In genomic region chr6:35359744-35360348, GRCh38 we compare ENCODE assay signal across 10 cellular contexts. TPM values are rescaled to one million over a fixed set of nuclear protein-coding genes. Genes with fewer than 3 reads are reported as not detected.
DNase-seq lines count a peak whose midpoint lies in the region; ATAC-seq and TF ChIP-seq lines count a peak whose summit lies in the region.
"Had no signal": no experiment of that assay in that cellular context is flagged by ENCODE, and none has a peak within 500 bp of the region (broad histone marks: within the 10 kb centered on the region; RNA-seq: fewer than 3 reads in every experiment).

No MANE protein-coding gene starts in this region.

- CTCF ChIA-PET in Caco-2 (lab: Charles Lee): interaction anchor here (1.0 kb wide), 1 partner anchor 55 kb away, joined by 3 read pairs; no protein-coding TSS in a partner anchor

- H3K4me3 Mint-ChIP-seq in Caco-2 (ENCODE audit: unreplicated experiment): no peak overlapping the region
- H3K4me3 Mint-ChIP-seq: T-helper 1 cell treated with Interleukin-12 subunit alpha and Interleukin-12 subunit beta and Interleukin-4 antibody, amounts not matched to agents 30 μg/mL and 1 μg/mL, for 36 hours had no signal

- TF ChIP-seq CTCF in VCaP (conservative IDR thresholded peaks at IDR 0.05): no peak
- no peak for TF ChIP-seq CTCF in Caco-2 (IDR thresholded peaks at IDR 0.05; ENCODE audit: insufficient read depth in 1 of 2, low read depth in 1 of 2, low read length in 1 of 2, severe bottlenecking in 1 of 2, unreplicated experiment in 1 of 2)

- peak overlapping the region; percentile 31 for H3K27ac ChIP-seq in VCaP
- H3K27ac ChIP-seq: HL-60 had no signal

- H3K9me3 Mint-ChIP-seq in Caco-2 (ENCODE audit: unreplicated experiment): no peaks in the 10 kb centered on the region
- H3K9me3 Mint-ChIP-seq: T-helper 1 cell treated with Interleukin-12 subunit alpha and Interleukin-12 subunit beta and Interleukin-4 antibody, amounts not matched to agents 30 μg/mL and 1 μg/mL, for 36 hours had no signal

- no peak overlapping the region for H3K4me3 ChIP-seq in Caco-2 (ENCODE audit: low read depth, low read length)

- H3K4me1 ChIP-seq in Caco-2: peaks cover 12% of the 10 kb centered on the region; the same call in 1 of the 2 replicates

- intact Hi-C loops in Right ventricle myocardium superior (cut with DNase I) (no loop called here), Caco-2 (cut with micrococcal nuclease; ENCODE audit: unreplicated experiment) (loop anchor here (1.0 to 2.0 kb wide), 3 partner anchors 42 to 55 kb away; no protein-coding TSS in a partner anchor)

- H3K36me3 ChIP-seq in Caco-2 (ENCODE audit: control insufficient read depth, insufficient read depth, low read length): no peaks in the 10 kb centered on the region

- DNase-seq in EL: peak; percentile 85
- peak; percentile 52 for DNase-seq in Right ventricle myocardium superior
- peak; percentile 73 for DNase-seq in pons (ENCODE audit: low spot score)
- no peak for DNase-seq in Caco-2
- DNase-seq in NK-92 (lab: John Stamatoyannopoulos, UW; ENCODE audit: unreplicated experiment): no peak
- no peak for DNase-seq in NCI-H2107 (lab: John Stamatoyannopoulos, UW)

- no peaks in the 10 kb centered on the region for H3K9me3 ChIP-seq in Caco-2

- peaks cover 6% of the 10 kb centered on the region for H3K36me3 Mint-ChIP-seq in Caco-2 (ENCODE audit: insufficient read depth, unreplicated experiment)

- POLR2A ChIA-PET in Caco-2 (lab: Charles Lee): no interaction called here

- H3K4me1 Mint-ChIP-seq in Caco-2 (ENCODE audit: low read depth, unreplicated experiment): peaks cover 8% of the 10 kb centered on the region

- no peak overlapping the region for H3K27ac Mint-ChIP-seq in Caco-2 (ENCODE audit: unreplicated experiment)
- H3K27ac Mint-ChIP-seq: T-helper 1 cell treated with Interleukin-12 subunit alpha and Interleukin-12 subunit beta and Interleukin-4 antibody, amounts not matched to agents 30 μg/mL and 1 μg/mL, for 36 hours had no signal

- BruUV-seq in Caco-2 (replicated peaks; lab: Mats Ljungman, UMichigan): no TSS peak

- H3K27me3 ChIP-seq in Caco-2 (replicated peaks; ENCODE audit: control insufficient read depth, insufficient read depth, low read length): no peaks in the 10 kb centered on the region

- H3K27me3 Mint-ChIP-seq in Caco-2 (ENCODE audit: insufficient read depth, unreplicated experiment): no peaks in the 10 kb centered on the region

- peak; percentile 61 for ATAC-seq in Right ventricle myocardium superior (ENCODE audit: poor library complexity)
- no peak for ATAC-seq in GM18870 (IDR thresholded peaks at IDR 0.05; ENCODE audit: unreplicated experiment)

RNA-seq across cellular contexts. Expression of gene PPARD, which starts 17.5 kb away (rescaled TPM):
- total RNA-seq in Right ventricle myocardium superior (12.8 TPM), Caco-2 (2022) (11.3 and 12.0 TPM in 2 replicates)

Comparison
In these comparisons a context has a peak if more than half of its experiments do, and no peak if none do; other contexts are left out.
1. DNase-seq: peak in EL (single experiment), Right ventricle myocardium superior (single experiment) and pons (single experiment); none in Caco-2 (0 of 2), NK-92 (single experiment) and NCI-H2107 (single experiment).